In genomic region chr17:78759203-78759968, GRCh38 we compare ENCODE assay signal across 8 cellular contexts.
DNase-seq lines count a peak whose midpoint lies in the region; ATAC-seq, FAIRE-seq and TF ChIP-seq lines count a peak whose summit lies in the region.

No MANE protein-coding gene starts in this region.

- H3K27ac Mint-ChIP-seq in memory B cell, result peak overlapping the region; percentile 94

- in situ Hi-C loops in astrocyte of the cerebellum (cut with HindIII; ENCODE audit: low sequenced_read_pairs), result no loop called here

- no peaks in the 10 kb centered on the region for H3K9me3 Mint-ChIP-seq in memory B cell

- no peaks in the 10 kb centered on the region for H3K27me3 Mint-ChIP-seq in memory B cell

- H3K36me3 ChIP-seq in SK-N-MC (ENCODE audit: insufficient read depth, low read length), result no peaks in the 10 kb centered on the region

- peak; percentile 47 for DNase-seq in KG1 (lab: John Stamatoyannopoulos, UW)
- DNase-seq in SK-N-MC (ENCODE audit: low read depth, low spot score), result no peak
- DNase-seq in astrocyte of the cerebellum (ENCODE audit: low read depth), result peak; percentile 73
- DNase-seq in memory B cell (ENCODE audit: low spot score in 2 of 2), result peak; percentile 62 to 78
- DNase-seq in HTR-8/SVneo (ENCODE audit: insufficient read length, low spot score), result no peak
- no peak for DNase-seq in amniotic stem cell (lab: John Stamatoyannopoulos, UW)
- DNase-seq in epidermal melanocyte (ENCODE audit: insufficient read length, low spot score), result no peak

- H3K27ac ChIP-seq in SK-N-MC, result peak overlapping the region; percentile 29

- no peak for TF ChIP-seq CTCF in astrocyte of the cerebellum (IDR thresholded peaks at IDR 0.05; ENCODE audit: low read depth, low read length, missing control alignments)

- H3K4me3 ChIP-seq in SK-N-MC, result peak overlapping the region; percentile 29
- H3K4me3 ChIP-seq in astrocyte of the cerebellum (ENCODE audit: low read depth, low read length), result no peak overlapping the region

- H3K4me1 Mint-ChIP-seq in memory B cell, result peaks cover 44% of the 10 kb centered on the region

- peak overlapping the region; percentile 16 for H3K4me3 Mint-ChIP-seq in memory B cell

- no peak for FAIRE-seq in HTR-8/SVneo (lab: Jason Lieb, UNC)

- no peaks in the 10 kb centered on the region for H3K9me3 ChIP-seq in SK-N-MC (ENCODE audit: low read depth, low read length)

- ATAC-seq in GM18868 (IDR thresholded peaks at IDR 0.05; ENCODE audit: unreplicated experiment), result peak; percentile 70
- ATAC-seq in memory B cell (ENCODE audit: low read depth), result peak; percentile 88

- no peak overlapping the region for H3K9ac ChIP-seq in SK-N-MC (ENCODE audit: insufficient read length)

- H3K36me3 Mint-ChIP-seq in memory B cell, result peaks cover 6% of the 10 kb centered on the region

Comparison
In these comparisons a context has a peak if more than half of its experiments do, and no peak if none do; other contexts are left out.
1. DNase-seq: peak in KG1 (single experiment), astrocyte of the cerebellum (single experiment) and memory B cell (2 of 2); none in SK-N-MC (single experiment), HTR-8/SVneo (single experiment), amniotic stem cell (single experiment) and epidermal melanocyte (single experiment).